ENCODE assay signal across 19 cellular contexts in genomic region chr4:16627999-16628398, GRCh38.
DNase-seq lines count a peak whose midpoint lies in the region; ATAC-seq and TF ChIP-seq lines count a peak whose summit lies in the region.
"Had no signal": no experiment of that assay in that cellular context is flagged by ENCODE, and none has a peak within 500 bp of the region (broad histone marks: within the 10 kb centered on the region; RNA-seq: fewer than 3 reads in every experiment).

No MANE protein-coding gene starts in this region.

- TF ChIP-seq CTCF in BJ (IDR thresholded peaks at IDR 0.05; ENCODE audit: insufficient read depth, low read depth, low read length): no peak
- no peak for TF ChIP-seq CTCF in epithelial cell of esophagus (IDR thresholded peaks at IDR 0.05; ENCODE audit: insufficient read depth, low read depth, low read length, missing control alignments)
- no peak for TF ChIP-seq CTCF in osteoblast (IDR thresholded peaks at IDR 0.05; ENCODE audit: extremely low read depth, low read depth, low read length)
- no peak for TF ChIP-seq CTCF in CD14-positive monocyte (IDR thresholded peaks at IDR 0.05)
- TF ChIP-seq CTCF in esophagus squamous epithelium (IDR thresholded peaks at IDR 0.05): no peak

- no peaks in the 10 kb centered on the region for H3K36me3 ChIP-seq in BJ (ENCODE audit: control insufficient read depth, insufficient read depth, low read length)
- no peaks in the 10 kb centered on the region for H3K36me3 ChIP-seq in SJSA1
- H3K36me3 ChIP-seq in osteoblast (ENCODE audit: insufficient read depth, low read length): no peaks in the 10 kb centered on the region
- no peaks in the 10 kb centered on the region for H3K36me3 ChIP-seq in esophagus squamous epithelium
- H3K36me3 ChIP-seq: BLaER1 treated with 17β-estradiol and CSF1 and Interleukin-3, amounts not matched to agents 10 nM and 100 nM; colonic mucosa; neutrophil had no signal

- H3K27me3 ChIP-seq in BJ (ENCODE audit: control insufficient read depth, insufficient read depth, low read length): no peaks in the 10 kb centered on the region
- no peaks in the 10 kb centered on the region for H3K27me3 ChIP-seq in SJSA1 (replicated peaks)
- no peaks in the 10 kb centered on the region for H3K27me3 ChIP-seq in osteoblast (ENCODE audit: insufficient read depth, low read length)
- H3K27me3 ChIP-seq in esophagus squamous epithelium: no peaks in the 10 kb centered on the region
- H3K27me3 ChIP-seq: BLaER1 treated with 17β-estradiol and CSF1 and Interleukin-3, amounts not matched to agents 10 nM and 100 nM; colonic mucosa; neutrophil had no signal

- whole genome bisulfite sequencing in esophagus squamous epithelium, 2 donors: 28 to 57% methylated on average over 6 of the region's 6 CpGs

- H3K79me2 ChIP-seq in osteoblast (ENCODE audit: insufficient read depth, low read length): peaks cover 3% of the 10 kb centered on the region

- no peak for ATAC-seq in GM21381 (IDR thresholded peaks at IDR 0.05; ENCODE audit: unreplicated experiment)

- DNase-seq in BJ (ENCODE audit: low read depth): peak; percentile 96
- DNase-seq in SJSA1 (ENCODE audit: low read depth in 1 of 2, low spot score in 2 of 2): peak in 1 of 2 experiments; percentile 64
- peak; percentile 55 for DNase-seq in epithelial cell of esophagus (ENCODE audit: low read depth)
- DNase-seq in osteoblast (ENCODE audit: insufficient read length, low spot score, missing footprints): peak; percentile 61
- no peak for DNase-seq in CD14-positive monocyte (ENCODE audit: low spot score)
- no peak for DNase-seq in esophagus squamous epithelium (lab: John Stamatoyannopoulos, UW)
- no peak for DNase-seq in activated naive CD8-positive, alpha-beta T cell treated with anti-CD3 and anti-CD28 coated beads for 36 hours
- DNase-seq: activated CD4-positive, alpha-beta memory T cell treated with anti-CD3 and anti-CD28 coated beads, Interleukin-2, amount 10 ng/mL, durations not matched to agents 7 days and 5 days; activated gamma-delta T cell; colonic mucosa; GDM1; hypothalamus; NCI-H2081 treated with DMSO at 0.1 percent for 48 hours; OCI-M1 had no signal

- H3K4me3 Mint-ChIP-seq in CD14-positive monocyte: no peak overlapping the region
- no peak overlapping the region for H3K4me3 Mint-ChIP-seq in activated naive CD8-positive, alpha-beta T cell treated with anti-CD3 and anti-CD28 coated beads for 36 hours
- H3K4me3 Mint-ChIP-seq: activated CD4-positive, alpha-beta memory T cell treated with anti-CD3 and anti-CD28 coated beads, Interleukin-2, amount 10 ng/mL, durations not matched to agents 7 days and 5 days; T-helper 1 cell treated with Interleukin-12 subunit alpha and Interleukin-12 subunit beta and Interleukin-4 antibody, amounts not matched to agents 30 μg/mL and 1 μg/mL, for 36 hours had no signal

- no peak overlapping the region for H3K4me3 ChIP-seq in BJ (ENCODE audit: low read depth, low read length)
- H3K4me3 ChIP-seq in SJSA1: no peak overlapping the region
- H3K4me3 ChIP-seq in epithelial cell of esophagus (ENCODE audit: low read length): no peak overlapping the region
- H3K4me3 ChIP-seq in osteoblast (ENCODE audit: insufficient read depth, low read length): peak overlapping the region; percentile 38
- H3K4me3 ChIP-seq in esophagus squamous epithelium: no peak overlapping the region
- H3K4me3 ChIP-seq: BLaER1 treated with 17β-estradiol and CSF1 and Interleukin-3, amounts not matched to agents 10 nM and 100 nM; colonic mucosa had no signal

- peak overlapping the region; percentile 75 for H3K4me2 ChIP-seq in osteoblast (ENCODE audit: insufficient read depth, low read length)
- H3K4me2 ChIP-seq: BLaER1 treated with 17β-estradiol and CSF1 and Interleukin-3, amounts not matched to agents 10 nM and 100 nM; KMS-11 had no signal

- CTCF ChIA-PET in BJ (lab: Yijun Ruan, JAX): interaction anchor here (0.7 to 1.4 kb wide), 4 partner anchors 20 to 269 kb away, joined by 3 to 5 read pairs (median 3); no protein-coding TSS in a partner anchor

- peaks cover 0 to 10% (median 2%) of the 10 kb centered on the region in 7 donors for H3K9me3 Mint-ChIP-seq in CD14-positive monocyte
- peaks cover 3% of the 10 kb centered on the region for H3K9me3 Mint-ChIP-seq in activated naive CD8-positive, alpha-beta T cell treated with anti-CD3 and anti-CD28 coated beads for 36 hours

- no peak for TF ChIP-seq POLR2A in esophagus squamous epithelium (IDR thresholded peaks at IDR 0.05)

- no peaks in the 10 kb centered on the region for H3K27me3 Mint-ChIP-seq in CD14-positive monocyte (ENCODE audit: low read depth in 3 of 3)
- H3K27me3 Mint-ChIP-seq in activated naive CD8-positive, alpha-beta T cell treated with anti-CD3 and anti-CD28 coated beads for 36 hours: no peaks in the 10 kb centered on the region
- H3K27me3 Mint-ChIP-seq: activated CD4-positive, alpha-beta memory T cell treated with anti-CD3 and anti-CD28 coated beads, Interleukin-2, amount 10 ng/mL, durations not matched to agents 7 days and 5 days had no signal

- intact Hi-C loops in CD14-positive monocyte (cut with micrococcal nuclease) (no loop called here), esophagus squamous epithelium (cut with DNase I) (no loop called here)

- H2AFZ ChIP-seq in osteoblast (ENCODE audit: low read length): peak overlapping the region; percentile 22

- H3K27ac ChIP-seq in SJSA1 (peak overlapping the region; percentile 95), osteoblast (ENCODE audit: low read depth, low read length) (peak overlapping the region; percentile 98), esophagus squamous epithelium (peak overlapping the region in 2 of 4 donors; percentile 54 to 67)
- H3K27ac ChIP-seq: BLaER1 treated with 17β-estradiol and CSF1 and Interleukin-3, amounts not matched to agents 10 nM and 100 nM; colonic mucosa; KMS-11; neutrophil had no signal

- H4K20me1 ChIP-seq in osteoblast (ENCODE audit: insufficient read depth, low read length): no peaks in the 10 kb centered on the region
- H4K20me1 ChIP-seq: BLaER1 treated with 17β-estradiol and CSF1 and Interleukin-3, amounts not matched to agents 10 nM and 100 nM had no signal

- no peaks in the 10 kb centered on the region for H3K4me1 Mint-ChIP-seq in CD14-positive monocyte
- no peaks in the 10 kb centered on the region for H3K4me1 Mint-ChIP-seq in activated naive CD8-positive, alpha-beta T cell treated with anti-CD3 and anti-CD28 coated beads for 36 hours
- H3K4me1 Mint-ChIP-seq: activated CD4-positive, alpha-beta memory T cell treated with anti-CD3 and anti-CD28 coated beads, Interleukin-2, amount 10 ng/mL, durations not matched to agents 7 days and 5 days had no signal

- H3K36me3 Mint-ChIP-seq in CD14-positive monocyte: no peaks in the 10 kb centered on the region
- no peaks in the 10 kb centered on the region for H3K36me3 Mint-ChIP-seq in activated naive CD8-positive, alpha-beta T cell treated with anti-CD3 and anti-CD28 coated beads for 36 hours

- H3K4me1 ChIP-seq in SJSA1 (replicated peaks) (peaks cover 27% of the 10 kb centered on the region), osteoblast (ENCODE audit: insufficient read depth, low read length) (peaks cover 30% of the 10 kb centered on the region), esophagus squamous epithelium (peaks cover 0 to 18% (median 9%) of the 10 kb centered on the region in 3 donors)
- H3K4me1 ChIP-seq: BLaER1 treated with 17β-estradiol and CSF1 and Interleukin-3, amounts not matched to agents 10 nM and 100 nM; colonic mucosa had no signal

- H3K9me3 ChIP-seq in SJSA1 (replicated peaks) (no peaks in the 10 kb centered on the region), osteoblast (ENCODE audit: low read depth, low read length) (no peaks in the 10 kb centered on the region), esophagus squamous epithelium (no peaks in the 10 kb centered on the region)
- H3K9me3 ChIP-seq: colonic mucosa, neutrophil had no signal

- no peak overlapping the region for H3K27ac Mint-ChIP-seq in CD14-positive monocyte
- no peak overlapping the region for H3K27ac Mint-ChIP-seq in activated naive CD8-positive, alpha-beta T cell treated with anti-CD3 and anti-CD28 coated beads for 36 hours
- H3K27ac Mint-ChIP-seq: activated CD4-positive, alpha-beta memory T cell treated with anti-CD3 and anti-CD28 coated beads, Interleukin-2, amount 10 ng/mL, durations not matched to agents 7 days and 5 days; T-helper 1 cell treated with Interleukin-12 subunit alpha and Interleukin-12 subunit beta and Interleukin-4 antibody, amounts not matched to agents 30 μg/mL and 1 μg/mL, for 36 hours had no signal

- POLR2A ChIA-PET in BJ (lab: Charles Lee): interaction anchor here (0.7 kb wide), 1 partner anchor 56 kb away, joined by 3 read pairs; no protein-coding TSS in a partner anchor

Comparison
In these comparisons a context has a peak if more than half of its experiments do, and no peak if none do; other contexts are left out.
1. DNase-seq: peak in BJ (single experiment), epithelial cell of esophagus (single experiment) and osteoblast (single experiment); none in CD14-positive monocyte (single experiment), esophagus squamous epithelium (single experiment) and activated naive CD8-positive, alpha-beta T cell treated with anti-CD3 and anti-CD28 coated beads for 36 hours (single experiment).